In the genomic region with DNA sequence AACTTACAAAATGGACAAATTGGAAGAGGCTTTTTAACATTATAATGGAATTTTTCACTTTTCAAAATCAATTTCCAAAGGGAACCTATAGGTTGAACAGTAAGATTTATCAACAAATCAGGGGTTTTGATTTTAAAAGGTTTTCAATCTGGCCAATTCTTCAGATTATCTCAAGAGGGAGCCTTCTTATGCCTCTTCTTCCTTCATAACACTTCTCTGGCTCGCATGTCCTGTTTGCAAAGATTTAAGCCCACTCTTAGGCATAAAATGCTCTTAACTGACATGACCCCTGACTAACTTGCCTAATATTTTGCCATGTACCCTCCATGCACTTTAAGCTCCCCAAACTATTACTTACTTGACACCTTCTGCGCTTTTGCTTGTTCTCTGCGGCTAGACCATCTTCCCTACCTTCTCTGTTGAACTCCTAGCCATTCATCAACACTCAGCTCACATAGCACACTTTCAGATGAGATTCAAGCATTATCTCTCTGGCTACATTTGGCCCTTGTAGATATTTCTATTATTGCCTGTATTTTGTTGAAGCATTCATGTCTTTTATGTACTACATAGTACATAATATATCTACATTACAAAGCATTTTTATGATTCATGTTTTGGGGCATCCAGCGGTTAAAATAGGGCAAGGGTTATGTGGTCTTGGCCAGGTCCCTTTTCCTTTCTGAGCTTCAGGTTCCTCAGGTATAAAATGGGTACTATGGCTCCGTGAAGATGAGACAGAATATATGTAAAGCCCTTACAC, we compare ENCODE assay signal across 8 cellular contexts. TPM values are rescaled to one million over a fixed set of nuclear protein-coding genes. Genes with fewer than 3 reads are reported as not detected.
A peak's percentile ranks its signal among the peaks of the same experiment; 100 is the strongest.
DNase-seq lines count a peak whose midpoint lies in the region; ATAC-seq and TF ChIP-seq lines count a peak whose summit lies in the region.

No MANE protein-coding gene starts in this region.

- H3K4me3 ChIP-seq in SJSA1 (peak overlapping the region; percentile 84), neutrophil (ENCODE audit: low read depth in 1 of 2, low read length in 1 of 2) (peak overlapping the region; percentile 84 to 93)

- no peak for TF ChIP-seq CTCF in neutrophil (IDR thresholded peaks at IDR 0.05)

- H3K27me3 ChIP-seq in SJSA1 (replicated peaks) (no peaks in the 10 kb centered on the region), neutrophil (no peaks in the 10 kb centered on the region)

- DNase-seq in NOMO-1 treated with DMSO at 0.1 percent for 48 hours (lab: John Stamatoyannopoulos, UW; ENCODE audit: unreplicated experiment), result peak; percentile 23
- DNase-seq in NOMO-1 treated with dmso at 0.1 percent for 144 hours (lab: John Stamatoyannopoulos, UW; ENCODE audit: unreplicated experiment), result no peak
- no peak for DNase-seq in SJSA1 (ENCODE audit: low read depth in 1 of 2, low spot score in 2 of 2)
- no peak for DNase-seq in epithelial cell of prostate (ENCODE audit: low read depth, low spot score)
- no peak for DNase-seq in middle frontal gyrus (ENCODE audit: extremely low spot score, low spot score)
- no peak for DNase-seq in AG20443 (ENCODE audit: low spot score)

- no peak for ATAC-seq in HG03432 (IDR thresholded peaks at IDR 0.05; ENCODE audit: unreplicated experiment)

- peak overlapping the region; percentile 99 for H3K27ac ChIP-seq in SJSA1
- peak overlapping the region; percentile 96 for H3K27ac ChIP-seq in epithelial cell of prostate
- H3K27ac ChIP-seq in neutrophil, result peak overlapping the region; percentile 99

- H3K9me3 ChIP-seq in SJSA1 (replicated peaks) (no peaks in the 10 kb centered on the region), neutrophil (no peaks in the 10 kb centered on the region)

- H3K36me3 ChIP-seq in SJSA1 (peaks cover 33% of the 10 kb centered on the region), neutrophil (peaks cover 1% of the 10 kb centered on the region)

- H3K4me1 ChIP-seq in SJSA1 (replicated peaks), result peaks cover 13% of the 10 kb centered on the region
- H3K4me1 ChIP-seq in neutrophil (ENCODE audit: control insufficient read depth in 1 of 2, insufficient read depth in 1 of 2, low read depth in 1 of 2, low read length in 1 of 2), result peaks cover 32 to 35% of the 10 kb centered on the region in 2 experiments

RNA-seq across cellular contexts. Expression of a gene that starts 1.0 kb away (rescaled TPM):
- 27.8 and 36.6 TPM in 2 replicates for total RNA-seq in SJSA1 (2014; rRNA removed; shearing (Covaris generic))
